Comparison of ENCODE assay signal across 8 cellular contexts in the genomic region with DNA sequence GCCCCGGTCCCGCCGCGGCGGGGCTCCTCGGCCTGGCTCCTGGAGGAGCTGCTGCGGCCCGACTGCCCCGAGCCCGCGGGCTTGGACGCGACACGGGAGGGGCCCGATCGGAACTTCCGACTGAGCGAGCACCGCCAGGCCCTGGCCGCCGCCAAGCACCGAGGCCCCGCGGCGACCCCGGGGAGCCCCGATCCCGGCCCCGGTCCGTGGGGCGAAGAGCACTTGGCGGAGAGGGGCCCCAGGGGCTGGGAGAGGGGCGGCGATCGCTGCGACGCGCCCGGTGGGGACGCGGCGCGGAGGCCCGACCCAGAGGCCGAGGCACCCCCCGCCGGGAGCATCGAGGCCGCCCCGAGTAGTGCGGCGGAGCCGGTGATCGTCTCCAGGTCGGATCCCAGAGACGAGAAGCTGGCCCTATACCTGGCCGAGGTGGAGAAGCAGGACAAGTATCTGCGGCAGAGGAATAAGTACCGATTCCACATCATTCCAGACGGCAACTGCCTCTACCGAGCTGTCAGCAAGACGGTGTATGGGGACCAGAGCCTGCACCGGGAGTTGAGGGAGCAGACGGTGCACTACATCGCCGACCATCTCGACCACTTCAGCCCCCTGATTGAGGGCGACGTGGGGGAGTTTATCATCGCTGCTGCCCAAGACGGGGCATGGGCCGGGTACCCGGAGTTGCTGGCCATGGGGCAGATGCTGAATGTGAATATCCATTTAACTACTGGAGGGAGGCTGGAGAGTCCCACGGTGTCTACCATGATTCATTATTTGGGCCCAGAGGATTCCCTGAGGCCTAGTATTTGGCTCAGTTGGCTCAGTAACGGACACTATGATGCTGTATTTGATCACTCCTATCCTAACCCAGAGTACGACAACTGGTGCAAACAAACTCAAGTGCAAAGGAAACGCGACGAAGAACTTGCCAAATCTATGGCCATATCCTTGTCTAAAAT. TPM values are rescaled to one million over a fixed set of nuclear protein-coding genes. Genes with fewer than 3 reads are reported as not detected.
A peak's percentile ranks its signal among the peaks of the same experiment; 100 is the strongest.
DNase-seq lines count a peak whose midpoint lies in the region; ATAC-seq and TF ChIP-seq lines count a peak whose summit lies in the region.

No MANE protein-coding gene starts in this region.

- H3K27ac ChIP-seq in body of pancreas (peak overlapping the region; percentile 87 to 97 (median 94)), skeletal muscle tissue (ENCODE audit: low read depth, low read length) (peak overlapping the region; percentile 97)

- H3K27me3 ChIP-seq in body of pancreas (no peaks in the 10 kb centered on the region), skeletal muscle tissue (ENCODE audit: control insufficient read depth in 3 of 3, insufficient read depth in 3 of 3, low read length in 3 of 3) (no peaks in the 10 kb centered on the region)

- POLR2A ChIA-PET in T-cell (lab: Charles Lee): interaction anchor here in 1 of 2 donors (0.5 kb wide), 1 partner anchor 1189 kb away, joined by 4 read pairs; no protein-coding TSS in a partner anchor

- intact Hi-C loops in Right ventricle myocardium inferior (cut with DNase I): loop anchor here (1.0 kb wide), 2 partner anchors 35 to 93 kb away; no protein-coding TSS in a partner anchor
- intact Hi-C loops in cardiac septum (cut with DNase I): loop anchor here (2.0 kb wide), 2 partner anchors 37 to 95 kb away; partner anchors contain the start of gene C10orf67
- intact Hi-C loops in body of pancreas (cut with DNase I): no loop called here

- H3K4me3 ChIP-seq in body of pancreas (peak overlapping the region; percentile 43 to 68), skeletal muscle tissue (ENCODE audit: low read length in 3 of 3) (peak overlapping the region; percentile 96 to 99 (median 98))

- peak overlapping the region; percentile 89 to 92 (median 91) for H3K4me3 Mint-ChIP-seq in T-cell

- ATAC-seq in Right ventricle myocardium inferior: no peak
- ATAC-seq in HG03097 (IDR thresholded peaks at IDR 0.05; ENCODE audit: low FRiP score, unreplicated experiment): peak; percentile 14
- ATAC-seq in T-cell (replicated peaks in 1 of 4): peak in 2 of 4 experiments; percentile 2 to 4
- ATAC-seq in body of pancreas: peak; percentile 0

- H3K36me3 ChIP-seq in body of pancreas (replicated peaks in 1 of 2; ENCODE audit: insufficient read depth in 1 of 2, low read depth in 2 of 2) (no peaks in the 10 kb centered on the region), skeletal muscle tissue (ENCODE audit: control insufficient read depth in 3 of 3, insufficient read depth in 3 of 3, low read length in 3 of 3) (peaks cover 3 to 14% (median 6%) of the 10 kb centered on the region in 3 donors)

- peak overlapping the region; percentile 83 to 91 for H3K27ac Mint-ChIP-seq in T-cell

- peaks cover 43 to 47% (median 47%) of the 10 kb centered on the region in 3 donors for H3K4me1 Mint-ChIP-seq in T-cell

- TF ChIP-seq POLR2A in body of pancreas (IDR thresholded peaks at IDR 0.05): peak in 1 of 3 donors; percentile 24

- CTCF ChIA-PET in T-cell (lab: Charles Lee): no interaction called here

- 3 to 9% methylated on average over 11 to 67 of the region's 79 CpGs for WGBS in body of pancreas, 2 donors

- H3K9me3 Mint-ChIP-seq in T-cell: no peaks in the 10 kb centered on the region

- H3K4me1 ChIP-seq in body of pancreas: peaks cover 33% of the 10 kb centered on the region
- peaks cover 17 to 27% (median 23%) of the 10 kb centered on the region in 3 donors for H3K4me1 ChIP-seq in skeletal muscle tissue (ENCODE audit: control insufficient read depth in 3 of 3, insufficient read depth in 3 of 3, low read length in 3 of 3)

- TF ChIP-seq CTCF in body of pancreas (IDR thresholded peaks at IDR 0.05): no peak

- H3K9ac ChIP-seq in skeletal muscle tissue (ENCODE audit: low read depth in 1 of 3, low read length in 3 of 3): peak overlapping the region; percentile 97 to 98 (median 97)

- H3K27me3 Mint-ChIP-seq in T-cell: no peaks in the 10 kb centered on the region

- H3K9me3 ChIP-seq in body of pancreas (no peaks in the 10 kb centered on the region), skeletal muscle tissue (ENCODE audit: control insufficient read depth in 3 of 3, low read length in 3 of 3) (no peaks in the 10 kb centered on the region)

- peak; percentile 70 for DNase-seq in Right ventricle myocardium inferior (ENCODE audit: missing footprints)
- no peak for DNase-seq in cardiac septum (ENCODE audit: low spot score)
- peak in 23 of 34 experiments; percentile 1 to 35 (median 14) for DNase-seq in T-cell
- DNase-seq in body of pancreas: peak; percentile 23 to 52 (median 34)
- peak; percentile 56 for DNase-seq in iPS-NIHi11 (ENCODE audit: low spot score)
- no peak for DNase-seq in NCI-H1694 treated with DMSO at 0.1 percent for 48 hours (lab: John Stamatoyannopoulos, UW)

- peaks cover 19% of the 10 kb centered on the region for H3K36me3 Mint-ChIP-seq in T-cell

RNA-seq across cellular contexts. Expression of gene OTUD1, which starts 1.3 kb away (rescaled TPM):
- total RNA-seq in Right ventricle myocardium inferior (13.3 TPM), cardiac septum (38.2 TPM), T-cell (10 to 100 TPM; 23.0 to 55.8 (median 28.5) TPM), body of pancreas (10 to 100 TPM in 1 of 2 donors, 1 to 10 TPM in 1; 7.8 to 10.5 TPM), skeletal muscle tissue (13.0 TPM)

Comparison
In these comparisons a context has a peak if more than half of its experiments do, and no peak if none do; other contexts are left out.
1. DNase-seq: peak in Right ventricle myocardium inferior (single experiment), T-cell (23 of 34), body of pancreas (4 of 4) and iPS-NIHi11 (single experiment); none in cardiac septum (single experiment) and NCI-H1694 treated with DMSO at 0.1 percent for 48 hours (single experiment).